20 cellular contexts compared by ENCODE assay signal in the genomic region with DNA sequence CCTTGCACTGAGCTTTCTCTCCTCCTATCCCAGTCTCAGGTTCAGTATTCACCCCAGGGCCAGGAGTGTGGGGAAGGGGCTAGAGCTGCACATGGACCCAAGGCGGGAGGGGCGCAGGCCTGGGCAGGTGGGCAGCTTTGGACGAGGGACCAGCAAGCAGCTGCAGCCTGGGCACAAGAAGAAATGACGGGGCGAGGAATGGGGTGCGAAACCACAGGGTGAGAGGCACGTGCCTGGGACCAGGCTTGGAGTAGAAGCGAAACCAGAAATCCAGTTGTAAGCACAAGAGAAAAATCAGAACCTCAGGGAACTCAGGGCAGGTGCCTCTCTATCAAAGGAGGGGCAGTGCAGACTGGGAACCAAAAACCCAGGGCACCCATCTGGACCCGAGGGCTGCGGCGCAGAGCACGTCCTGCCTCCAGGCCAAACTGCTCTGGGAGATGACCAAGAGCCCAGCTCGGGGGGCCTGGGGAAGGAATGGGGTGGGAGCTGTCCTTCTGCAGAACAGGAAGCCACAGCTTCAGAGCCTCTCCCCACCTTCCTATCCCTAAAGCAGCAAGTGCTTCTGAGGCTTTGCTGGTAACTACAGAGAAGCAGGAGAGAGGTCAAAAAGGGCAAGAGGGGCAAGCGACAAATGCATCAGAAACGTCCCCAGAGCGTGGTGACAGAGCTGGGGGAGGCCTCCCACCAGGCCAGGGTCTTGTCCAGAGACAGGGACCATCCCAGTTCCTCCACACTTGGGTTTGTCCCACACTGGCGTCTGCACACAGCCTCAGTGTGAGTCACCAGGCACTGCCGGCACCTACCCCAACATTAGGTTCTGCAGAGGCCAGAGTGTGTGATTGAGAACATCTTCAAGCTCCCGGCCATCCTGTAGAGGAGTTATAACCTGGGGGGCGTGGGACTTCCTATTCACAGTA. TPM values are rescaled to one million over a fixed set of nuclear protein-coding genes. Genes with fewer than 3 reads are reported as not detected.
DNase-seq lines count a peak whose midpoint lies in the region; ATAC-seq and TF ChIP-seq lines count a peak whose summit lies in the region.
"Had no signal": no experiment of that assay in that cellular context is flagged by ENCODE, and none has a peak within 500 bp of the region (broad histone marks: within the 10 kb centered on the region; RNA-seq: fewer than 3 reads in every experiment).

No MANE protein-coding gene starts in this region.

- no peak overlapping the region for H3K4me3 ChIP-seq in naive thymus-derived CD4-positive, alpha-beta T cell (ENCODE audit: low read length)
- no peak overlapping the region for H3K4me3 ChIP-seq in upper lobe of right lung
- no peak overlapping the region for H3K4me3 ChIP-seq in prostate gland
- H3K4me3 ChIP-seq: GM23338, Peyer's patch had no signal

- POLR2A ChIA-PET in naive thymus-derived CD4-positive, alpha-beta T cell (lab: Charles Lee), result no interaction called here

- H3K36me3 Mint-ChIP-seq in naive thymus-derived CD4-positive, alpha-beta T cell, result no peaks in the 10 kb centered on the region

- ATAC-seq in stimulated activated naive CD8-positive, alpha-beta T cell treated with anti-CD3 and anti-CD28 coated beads, Interleukin-15, amount 100 ng/mL, for 72 hours, result peak; percentile 5
- no peak for ATAC-seq in stimulated activated naive CD8-positive, alpha-beta T cell treated with anti-CD3 and anti-CD28 coated beads, Interleukin-15, Interleukin-2, amounts not matched to agents 100 U/mL and 50 U/mL, for 24 hours
- peak; percentile 16 for ATAC-seq in naive thymus-derived CD4-positive, alpha-beta T cell
- no peak for ATAC-seq in upper lobe of right lung
- ATAC-seq: GM23338 had no signal

- peak overlapping the region; percentile 68 for H3K27ac ChIP-seq in caudate nucleus (ENCODE audit: low read depth, low read length)
- H3K27ac ChIP-seq in naive thymus-derived CD4-positive, alpha-beta T cell (ENCODE audit: low read depth, low read length), result no peak overlapping the region
- no peak overlapping the region for H3K27ac ChIP-seq in upper lobe of right lung
- no peak overlapping the region for H3K27ac ChIP-seq in prostate gland
- H3K27ac ChIP-seq: Peyer's patch had no signal

- H3K4me1 ChIP-seq in naive thymus-derived CD4-positive, alpha-beta T cell (ENCODE audit: control insufficient read depth in 2 of 2, insufficient read depth in 2 of 2, low read length in 2 of 2), result peaks cover 0 to 8% of the 10 kb centered on the region in 2 donors
- H3K4me1 ChIP-seq in upper lobe of right lung (peaks cover under 1% of the 10 kb centered on the region), prostate gland (replicated peaks) (no peaks in the 10 kb centered on the region)
- H3K4me1 ChIP-seq: Peyer's patch had no signal

- TF ChIP-seq CTCF in upper lobe of right lung (IDR thresholded peaks at IDR 0.05), result no peak
- TF ChIP-seq CTCF in prostate gland (IDR thresholded peaks at IDR 0.05), result no peak

- H3K4me3 Mint-ChIP-seq in stimulated activated naive CD8-positive, alpha-beta T cell treated with anti-CD3 and anti-CD28 coated beads, Interleukin-15, amount 100 ng/mL, for 72 hours, result no peak overlapping the region
- no peak overlapping the region for H3K4me3 Mint-ChIP-seq in naive thymus-derived CD4-positive, alpha-beta T cell
- H3K4me3 Mint-ChIP-seq: GM23338 had no signal

- CTCF ChIA-PET in naive thymus-derived CD4-positive, alpha-beta T cell (lab: Charles Lee), result interaction anchor here (0.7 to 9.0 kb wide), 4 partner anchors 112 to 251 kb away, joined by 3 to 153 read pairs (median 8); no protein-coding TSS in a partner anchor

- H3K36me3 ChIP-seq in naive thymus-derived CD4-positive, alpha-beta T cell (ENCODE audit: control insufficient read depth in 2 of 3, insufficient read depth in 3 of 3, low read length in 3 of 3), result no peaks in the 10 kb centered on the region
- H3K36me3 ChIP-seq in upper lobe of right lung (no peaks in the 10 kb centered on the region), prostate gland (no peaks in the 10 kb centered on the region)
- H3K36me3 ChIP-seq: Peyer's patch had no signal

- no peaks in the 10 kb centered on the region for H3K27me3 ChIP-seq in naive thymus-derived CD4-positive, alpha-beta T cell (ENCODE audit: control insufficient read depth in 2 of 2, insufficient read depth in 2 of 2, low read length in 2 of 2)
- H3K27me3 ChIP-seq in upper lobe of right lung (no peaks in the 10 kb centered on the region), prostate gland (replicated peaks; ENCODE audit: insufficient read depth) (no peaks in the 10 kb centered on the region)
- H3K27me3 ChIP-seq: Peyer's patch had no signal

- TF ChIP-seq POLR2A in prostate gland (IDR thresholded peaks at IDR 0.05), result no peak

- WGBS in prostate gland, result 85% methylated on average over 20 of the region's 20 CpGs

- no peaks in the 10 kb centered on the region for H3K9me3 ChIP-seq in naive thymus-derived CD4-positive, alpha-beta T cell (ENCODE audit: control insufficient read depth in 2 of 3, low read length in 3 of 3)
- H3K9me3 ChIP-seq in upper lobe of right lung (no peaks in the 10 kb centered on the region), prostate gland (no peaks in the 10 kb centered on the region)
- H3K9me3 ChIP-seq: Caco-2, Peyer's patch had no signal

- no peak for DNase-seq in stimulated activated naive CD8-positive, alpha-beta T cell treated with anti-CD3 and anti-CD28 coated beads, Interleukin-15, amount 100 ng/mL, for 72 hours
- DNase-seq in stimulated activated naive CD8-positive, alpha-beta T cell treated with anti-CD3 and anti-CD28 coated beads, Interleukin-15, Interleukin-2, amounts not matched to agents 100 U/mL and 50 U/mL, for 24 hours, result no peak
- DNase-seq in caudate nucleus (lab: John Stamatoyannopoulos, UW) (peak in 4 of 61 donors; percentile 16 to 31 (median 19)), upper lobe of right lung (peak; percentile 39), medulla oblongata (ENCODE audit: extremely low spot score) (no peak), pons (ENCODE audit: low spot score) (no peak), prostate gland (ENCODE audit: low spot score) (no peak)
- DNase-seq in naive thymus-derived CD4-positive, alpha-beta T cell, result no peak
- DNase-seq: DMS79, NCI-H1092 treated with DMSO at 0.1 percent for 48 hours, NCI-H187, NCI-H446, NCI-H774, SHP77 treated with DMSO at 0.1 percent for 48 hours had no signal

- no peak overlapping the region for H3K27ac Mint-ChIP-seq in stimulated activated naive CD8-positive, alpha-beta T cell treated with anti-CD3 and anti-CD28 coated beads, Interleukin-15, amount 100 ng/mL, for 72 hours
- peak overlapping the region in 1 of 9 donors; percentile 72 for H3K27ac Mint-ChIP-seq in naive thymus-derived CD4-positive, alpha-beta T cell
- H3K27ac Mint-ChIP-seq: GM23338 had no signal

- intact Hi-C loops in naive thymus-derived CD4-positive, alpha-beta T cell (cut with micrococcal nuclease), result no loop called here
- intact Hi-C loops in upper lobe of right lung (cut with DNase I), result loop anchor here (10.0 kb wide), 2 partner anchors 114 to 234 kb away; partner anchors contain the start of gene FXYD2
- intact Hi-C loops in prostate gland (cut with DNase I), result loop anchor here (10.0 kb wide), 2 partner anchors 214 to 614 kb away; no protein-coding TSS in a partner anchor

- peaks cover 15% of the 10 kb centered on the region for H3K27me3 Mint-ChIP-seq in stimulated activated naive CD8-positive, alpha-beta T cell treated with anti-CD3 and anti-CD28 coated beads, Interleukin-15, amount 100 ng/mL, for 72 hours
- peaks cover 0 to 10% (median 0%) of the 10 kb centered on the region in 5 donors for H3K27me3 Mint-ChIP-seq in naive thymus-derived CD4-positive, alpha-beta T cell

- H3K4me1 Mint-ChIP-seq in stimulated activated naive CD8-positive, alpha-beta T cell treated with anti-CD3 and anti-CD28 coated beads, Interleukin-15, amount 100 ng/mL, for 72 hours, result peaks cover 1% of the 10 kb centered on the region
- H3K4me1 Mint-ChIP-seq in naive thymus-derived CD4-positive, alpha-beta T cell, result peaks cover 0 to 8% (median under 1%) of the 10 kb centered on the region in 7 donors

- H3K9me3 Mint-ChIP-seq in stimulated activated naive CD8-positive, alpha-beta T cell treated with anti-CD3 and anti-CD28 coated beads, Interleukin-15, amount 100 ng/mL, for 72 hours, result no peaks in the 10 kb centered on the region
- peaks cover 0 to 1% (median 0%) of the 10 kb centered on the region in 11 donors for H3K9me3 Mint-ChIP-seq in naive thymus-derived CD4-positive, alpha-beta T cell
- H3K9me3 Mint-ChIP-seq: GM23338 had no signal

RNA-seq across cellular contexts. Expression of gene TMPRSS4, which starts 18.3 kb away (rescaled TPM):
- total RNA-seq in naive thymus-derived CD4-positive, alpha-beta T cell, result not detected
- not detected for polyA plus RNA-seq in naive thymus-derived CD4-positive, alpha-beta T cell
- 3.0 TPM for total RNA-seq in upper lobe of right lung
- total RNA-seq in prostate gland, result 1 to 10 TPM; 1.5 to 6.4 TPM
- total RNA-seq: A673, G401 had no signal
- polyA plus RNA-seq: CD14-positive monocyte had no signal

RNA-seq across cellular contexts. Expression of gene SMIM35, which starts 28.2 kb away (rescaled TPM):
- total RNA-seq in naive thymus-derived CD4-positive, alpha-beta T cell, result under 1 TPM in 3 of 5 experiments, not detected in 2; 0.11 to 0.60 (median 0.37) TPM
- under 1 TPM in 1 of 2 donors, not detected in 1; 0.18 TPM for polyA plus RNA-seq in naive thymus-derived CD4-positive, alpha-beta T cell
- total RNA-seq in upper lobe of right lung (not detected), prostate gland (under 1 TPM in 1 of 2 donors, not detected in 1; 0.09 TPM)
- total RNA-seq: A673, Caco-2, G401, GM23338, Peyer's patch had no signal
- polyA plus RNA-seq: GM23338 had no signal

Comparison
In these comparisons a context has a peak if more than half of its experiments do, and no peak if none do; other contexts are left out.
1. ATAC-seq: peak in stimulated activated naive CD8-positive, alpha-beta T cell treated with anti-CD3 and anti-CD28 coated beads, Interleukin-15, amount 100 ng/mL, for 72 hours (single experiment) and naive thymus-derived CD4-positive, alpha-beta T cell (single experiment); none in stimulated activated naive CD8-positive, alpha-beta T cell treated with anti-CD3 and anti-CD28 coated beads, Interleukin-15, Interleukin-2, amounts not matched to agents 100 U/mL and 50 U/mL, for 24 hours (single experiment) and upper lobe of right lung (single experiment).
2. intact Hi-C loops: an anchor here in upper lobe of right lung (10.0 kb wide) and prostate gland (10.0 kb wide); none called in naive thymus-derived CD4-positive, alpha-beta T cell.